In the genomic region with DNA sequence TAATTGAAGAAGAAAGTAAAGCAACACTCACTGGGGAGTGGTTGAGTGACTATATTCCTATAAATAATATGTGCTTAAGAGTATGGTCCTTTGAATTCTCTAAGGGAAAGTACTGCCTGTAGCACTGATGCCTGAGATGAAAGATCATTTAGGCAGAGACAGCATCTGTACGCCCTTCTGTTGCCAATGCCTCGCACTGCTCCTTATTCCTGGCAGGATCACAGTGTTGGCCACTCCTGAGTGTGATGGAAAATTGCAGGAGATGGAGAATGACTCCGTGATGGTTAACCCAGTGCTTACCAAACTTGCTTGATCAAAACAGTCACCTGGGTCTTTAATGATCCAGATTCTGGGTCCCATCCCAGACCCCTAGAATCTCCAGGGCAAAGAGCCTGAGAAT, we compare ENCODE assay signal across 17 cellular contexts.
"Had no signal": no experiment of that assay in that cellular context is flagged by ENCODE, and none has a peak within 500 bp of the region (broad histone marks: within the 10 kb centered on the region; RNA-seq: fewer than 3 reads in every experiment).

No MANE protein-coding gene starts in this region.

- H3K9me3 ChIP-seq: heart left ventricle, mucosa of descending colon, neutrophil, psoas muscle, sigmoid colon had no signal

- ATAC-seq: left colon; mucosa of descending colon; naive thymus-derived CD8-positive, alpha-beta T cell; psoas muscle had no signal

- H3K36me3 ChIP-seq: heart left ventricle, neutrophil, sigmoid colon had no signal

- H3K27ac ChIP-seq: dorsolateral prefrontal cortex, heart left ventricle, neutrophil, psoas muscle, sigmoid colon, skin epidermis had no signal

- H3K4me3 ChIP-seq: dorsolateral prefrontal cortex, heart left ventricle, mucosa of descending colon, psoas muscle, sigmoid colon, skin epidermis had no signal

- H3K4me1 ChIP-seq: psoas muscle had no signal

- H3K27me3 ChIP-seq: dorsolateral prefrontal cortex, heart left ventricle, neutrophil, sigmoid colon had no signal

- DNase-seq: cortex of kidney; dorsolateral prefrontal cortex; effector CD8-positive, alpha-beta T cell; foreskin melanocyte; heart left ventricle; hippocampal formation; left colon; mammary epithelial cell; mucosa of descending colon; naive thymus-derived CD8-positive, alpha-beta T cell; psoas muscle; retina; sigmoid colon; stimulated activated naive CD4-positive, alpha-beta T cell; trophoblast cell had no signal
